ENCODE assay signal across 8 cellular contexts in genomic region chr20:41003143-41003932, GRCh38. TPM values are rescaled to one million over a fixed set of nuclear protein-coding genes. Genes with fewer than 3 reads are reported as not detected.
A peak's percentile ranks its signal among the peaks of the same experiment; 100 is the strongest.
DNase-seq lines count a peak whose midpoint lies in the region; ATAC-seq and TF ChIP-seq lines count a peak whose summit lies in the region.

No MANE protein-coding gene starts in this region.

- peak overlapping the region; percentile 19 for H3K4me3 ChIP-seq in RWPE2 (ENCODE audit: severe bottlenecking)

- TF ChIP-seq CTCF in RWPE2 (IDR thresholded peaks at IDR 0.05; ENCODE audit: poor library complexity, severe bottlenecking): no peak

- H3K27ac ChIP-seq in RWPE2 (ENCODE audit: poor library complexity, severe bottlenecking): peak overlapping the region; percentile 99

- H3K36me3 ChIP-seq in RWPE2 (ENCODE audit: low read depth): no peaks in the 10 kb centered on the region

- H3K27me3 Mint-ChIP-seq in activated T-helper 1 cell treated with anti-CD3 and anti-CD28 coated beads, Interleukin-12 subunit alpha, Interleukin-12 subunit beta, Interleukin-2, Interleukin-4 antibody, amounts not matched to agents 30 ng/mL and 10 ng/mL and 1 ng/mL, durations not matched to agents 14 hours and 24 hours and 36 hours (ENCODE audit: insufficient read depth): no peaks in the 10 kb centered on the region

- peaks cover 54% of the 10 kb centered on the region for H3K4me1 ChIP-seq in RWPE2 (ENCODE audit: insufficient read depth, poor library complexity, severe bottlenecking)

- H3K27me3 ChIP-seq in RWPE2 (ENCODE audit: insufficient read depth, poor library complexity, severe bottlenecking): no peaks in the 10 kb centered on the region

- ATAC-seq in HG03196 (IDR thresholded peaks at IDR 0.05; ENCODE audit: unreplicated experiment) (peak; percentile 50), RWPE2 (ENCODE audit: low read depth) (peak; percentile 83), sciatic nerve (peak; percentile 84), HG03520 (IDR thresholded peaks at IDR 0.05; ENCODE audit: unreplicated experiment) (no peak)

- peak overlapping the region; percentile 66 for H3K4me3 Mint-ChIP-seq in activated T-helper 1 cell treated with anti-CD3 and anti-CD28 coated beads, Interleukin-12 subunit alpha, Interleukin-12 subunit beta, Interleukin-2, Interleukin-4 antibody, amounts not matched to agents 30 ng/mL and 10 ng/mL and 1 ng/mL, durations not matched to agents 14 hours and 24 hours and 36 hours

- H3K4me1 Mint-ChIP-seq in activated T-helper 1 cell treated with anti-CD3 and anti-CD28 coated beads, Interleukin-12 subunit alpha, Interleukin-12 subunit beta, Interleukin-2, Interleukin-4 antibody, amounts not matched to agents 30 ng/mL and 10 ng/mL and 1 ng/mL, durations not matched to agents 14 hours and 24 hours and 36 hours (ENCODE audit: low read depth): peaks cover 42% of the 10 kb centered on the region

- peaks cover 7% of the 10 kb centered on the region for H3K36me3 Mint-ChIP-seq in activated T-helper 1 cell treated with anti-CD3 and anti-CD28 coated beads, Interleukin-12 subunit alpha, Interleukin-12 subunit beta, Interleukin-2, Interleukin-4 antibody, amounts not matched to agents 30 ng/mL and 10 ng/mL and 1 ng/mL, durations not matched to agents 14 hours and 24 hours and 36 hours (ENCODE audit: low read depth)

- H3K9me3 Mint-ChIP-seq in activated T-helper 1 cell treated with anti-CD3 and anti-CD28 coated beads, Interleukin-12 subunit alpha, Interleukin-12 subunit beta, Interleukin-2, Interleukin-4 antibody, amounts not matched to agents 30 ng/mL and 10 ng/mL and 1 ng/mL, durations not matched to agents 14 hours and 24 hours and 36 hours: peaks cover 7% of the 10 kb centered on the region

- intact Hi-C loops in activated T-helper 1 cell treated with anti-CD3 and anti-CD28 coated beads, Interleukin-12 subunit alpha, Interleukin-12 subunit beta, Interleukin-2, Interleukin-4 antibody, amounts not matched to agents 30 ng/mL and 10 ng/mL and 1 ng/mL, durations not matched to agents 14 hours and 24 hours and 36 hours (cut with micrococcal nuclease): loop anchor here (1.0 kb wide), 6 partner anchors 25 to 429 kb away; partner anchors contain the start of gene TOP1
- intact Hi-C loops in sciatic nerve (cut with DNase I): no loop called here

- peak; percentile 85 for DNase-seq in AG08395 (ENCODE audit: low spot score)
- DNase-seq in RWPE2 (ENCODE audit: low spot score): peak; percentile 99
- DNase-seq in activated T-helper 1 cell treated with anti-CD3 and anti-CD28 coated beads, Interleukin-12 subunit alpha, Interleukin-12 subunit beta, Interleukin-2, Interleukin-4 antibody, amounts not matched to agents 30 ng/mL and 10 ng/mL and 1 ng/mL, durations not matched to agents 14 hours and 24 hours and 36 hours (ENCODE audit: low spot score): peak; percentile 56
- DNase-seq in glomerular endothelial cell (ENCODE audit: extremely low read depth, low read depth, low spot score): peak; percentile 91
- peak; percentile 73 for DNase-seq in sciatic nerve (ENCODE audit: low spot score)
- no peak for DNase-seq in cerebellar cortex (ENCODE audit: low spot score)

- H3K27ac Mint-ChIP-seq in activated T-helper 1 cell treated with anti-CD3 and anti-CD28 coated beads, Interleukin-12 subunit alpha, Interleukin-12 subunit beta, Interleukin-2, Interleukin-4 antibody, amounts not matched to agents 30 ng/mL and 10 ng/mL and 1 ng/mL, durations not matched to agents 14 hours and 24 hours and 36 hours: peak overlapping the region; percentile 94

- H3K9me3 ChIP-seq in RWPE2 (ENCODE audit: severe bottlenecking): no peaks in the 10 kb centered on the region

RNA-seq across cellular contexts. Expression of gene TOP1, which starts 25.3 kb away (rescaled TPM):
- total RNA-seq in activated T-helper 1 cell treated with anti-CD3 and anti-CD28 coated beads, Interleukin-12 subunit alpha, Interleukin-12 subunit beta, Interleukin-2, Interleukin-4 antibody, amounts not matched to agents 30 ng/mL and 10 ng/mL and 1 ng/mL, durations not matched to agents 14 hours and 24 hours and 36 hours: 120 and 123 TPM in 2 replicates
- total RNA-seq in glomerular endothelial cell (37.9 and 42.1 TPM in 2 replicates), sciatic nerve (34.7 TPM)
